8 cellular contexts compared by ENCODE assay signal in the genomic region with DNA sequence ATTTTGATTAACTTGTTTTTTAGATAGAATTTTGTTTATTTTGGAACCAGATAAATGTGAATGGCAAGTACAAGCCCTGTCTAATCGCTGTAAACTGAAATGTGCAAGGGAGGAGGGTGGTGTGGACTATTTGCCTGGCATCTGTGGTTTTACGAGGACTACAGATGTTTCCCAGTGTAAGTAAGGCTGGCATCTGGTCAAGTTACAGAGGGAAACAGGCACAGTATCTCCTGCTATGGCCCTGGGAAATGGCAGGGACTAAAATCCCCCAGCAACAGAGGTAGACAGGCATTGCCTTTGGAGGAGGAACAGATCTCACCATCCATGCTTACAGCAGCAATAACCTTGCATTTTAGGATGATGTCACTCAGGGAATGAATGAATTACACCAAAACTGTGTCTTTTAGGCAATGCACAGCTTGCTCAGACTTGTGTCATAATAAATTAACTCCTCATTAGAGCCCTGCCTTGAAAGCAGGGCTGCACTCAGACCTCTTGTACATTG.
DNase-seq lines count a peak whose midpoint lies in the region; ATAC-seq, FAIRE-seq and TF ChIP-seq lines count a peak whose summit lies in the region.

No MANE protein-coding gene starts in this region.

- no peak for ATAC-seq in HepG2
- no peak for ATAC-seq in upper lobe of left lung (ENCODE audit: low FRiP score in 2 of 2)
- no peak for ATAC-seq in HG03097 (IDR thresholded peaks at IDR 0.05; ENCODE audit: low FRiP score, unreplicated experiment)
- ATAC-seq in HG03196 (IDR thresholded peaks at IDR 0.05; ENCODE audit: unreplicated experiment): no peak

- in situ Hi-C loops in HepG2 (cut with HindIII; ENCODE audit: extremely low pct_ligation_motif_present, low pct_unique_long_range_greater_than_20kb): no loop called here

- H3K9ac ChIP-seq in HepG2 (ENCODE audit: insufficient read depth, low read depth, low read length) (no peak overlapping the region), MM.1S (ENCODE audit: low read length) (no peak overlapping the region)

- BruUV-seq in HepG2 (replicated peaks; lab: Mats Ljungman, UMichigan): no TSS peak

- no peak for FAIRE-seq in HepG2 (lab: Jason Lieb, UNC)

- H3K4me1 ChIP-seq in HepG2 (ENCODE audit: insufficient read depth, low read length) (no peaks in the 10 kb centered on the region), upper lobe of left lung (peaks cover 78 to 91% (median 85%) of the 10 kb centered on the region in 4 donors), MM.1S (ENCODE audit: low read length) (peaks cover 21% of the 10 kb centered on the region)

- H3K4me3 ChIP-seq in HepG2 (replicated peaks in 1 of 3; ENCODE audit: insufficient read depth in 1 of 3, low read depth in 2 of 3, low read length in 3 of 3) (no peak overlapping the region), upper lobe of left lung (no peak overlapping the region), MM.1S (ENCODE audit: low read length) (no peak overlapping the region)

- no peak for TF ChIP-seq CTCF in HepG2 (CRISPR knock-in tag; IDR thresholded peaks at IDR 0.05)
- no peak for TF ChIP-seq CTCF in upper lobe of left lung (IDR thresholded peaks at IDR 0.05)
- no peak for TF ChIP-seq CTCF in MM.1S (IDR thresholded peaks at IDR 0.05; ENCODE audit: low read length)

- intact Hi-C loops in HepG2 (cut with micrococcal nuclease; ENCODE audit: unreplicated experiment): no loop called here

- peaks cover 8% of the 10 kb centered on the region for H3F3A ChIP-seq in MM.1S (ENCODE audit: insufficient read depth, low read length)

- DNase-seq in NOMO-1 treated with dmso at 0.1 percent for 144 hours (lab: John Stamatoyannopoulos, UW; ENCODE audit: unreplicated experiment) (peak; percentile 18), NOMO-1 treated with DMSO at 0.1 percent for 48 hours (lab: John Stamatoyannopoulos, UW; ENCODE audit: unreplicated experiment) (no peak), astrocyte of the hippocampus (ENCODE audit: low read depth, low spot score) (peak; percentile 27), HepG2 (ENCODE audit: low spot score) (no peak), upper lobe of left lung (no peak), MM.1S (no peak)

- TF ChIP-seq EP300 in HepG2 (IDR thresholded peaks at IDR 0.05; ENCODE audit: low read depth in 2 of 2, low read length in 2 of 2) (no peak), HepG2 (CRISPR knock-in tag; IDR thresholded peaks at IDR 0.05; ENCODE audit: borderline replicate concordance) (no peak), upper lobe of left lung (IDR thresholded peaks at IDR 0.05) (no peak)

- no peaks in the 10 kb centered on the region for H4K20me1 ChIP-seq in HepG2 (ENCODE audit: insufficient read depth, low read length)
- no peaks in the 10 kb centered on the region for H4K20me1 ChIP-seq in MM.1S (ENCODE audit: insufficient read depth, low read length)

- TF ChIP-seq POLR2A in HepG2 (IDR thresholded peaks at IDR 0.05; ENCODE audit: insufficient read depth in 1 of 2, low read depth in 2 of 2, low read length in 2 of 2): no peak
- no peak for TF ChIP-seq POLR2A in upper lobe of left lung (IDR thresholded peaks at IDR 0.05)

- H3K4me2 ChIP-seq in HepG2 (ENCODE audit: low read depth, low read length) (no peak overlapping the region), MM.1S (ENCODE audit: low read depth, low read length) (no peak overlapping the region)

- H3K79me2 ChIP-seq in HepG2 (ENCODE audit: insufficient read depth, low read length) (no peaks in the 10 kb centered on the region), MM.1S (ENCODE audit: low read length) (no peaks in the 10 kb centered on the region)

- H3K9me2 ChIP-seq in MM.1S (replicated peaks; ENCODE audit: insufficient read depth, low read length): no peaks in the 10 kb centered on the region

- no peak overlapping the region for H2AFZ ChIP-seq in HepG2 (ENCODE audit: low read length)
- H2AFZ ChIP-seq in MM.1S (ENCODE audit: low read length): no peak overlapping the region

- no peaks in the 10 kb centered on the region for H3K27me3 ChIP-seq in HepG2 (ENCODE audit: control insufficient read depth in 1 of 2, insufficient read depth in 2 of 2, low read length in 2 of 2)
- no peaks in the 10 kb centered on the region for H3K27me3 ChIP-seq in upper lobe of left lung
- no peaks in the 10 kb centered on the region for H3K27me3 ChIP-seq in MM.1S (replicated peaks; ENCODE audit: insufficient read depth, low read length)

- H3K36me3 ChIP-seq in HepG2 (replicated peaks in 1 of 2; ENCODE audit: control insufficient read depth in 1 of 2, insufficient read depth in 2 of 2, low read length in 2 of 2) (peaks cover 4 to 14% of the 10 kb centered on the region in 2 experiments; a peak in 4 of 5 replicates), upper lobe of left lung (peaks cover 0 to 4% (median 0%) of the 10 kb centered on the region in 4 donors), MM.1S (replicated peaks; ENCODE audit: insufficient read depth, low read length) (no peaks in the 10 kb centered on the region)

- H3K9me3 ChIP-seq in HepG2 (ENCODE audit: low read length) (no peaks in the 10 kb centered on the region), upper lobe of left lung (no peaks in the 10 kb centered on the region), MM.1S (replicated peaks; ENCODE audit: insufficient read depth, low read length) (no peaks in the 10 kb centered on the region)

- POLR2A ChIA-PET in HepG2 (lab: Yijun Ruan, JAX): no interaction called here

- no peak overlapping the region for H3K27ac ChIP-seq in HepG2 (ENCODE audit: extremely low read length, insufficient read depth, low read length)
- H3K27ac ChIP-seq in upper lobe of left lung: peak overlapping the region; percentile 79 to 86 (median 84)
- H3K27ac ChIP-seq in MM.1S (ENCODE audit: low read length): no peak overlapping the region

- CTCF ChIA-PET in HepG2 (lab: Yijun Ruan, JAX; ENCODE audit: low intra/inter-chr PET ratio, low total read pairs): no interaction called here

- no peak for TF ChIP-seq RAD21 in HepG2 (CRISPR knock-in tag; IDR thresholded peaks at IDR 0.05)

- 94% methylated on average over 2 of the region's 2 CpGs for WGBS in HepG2 (ENCODE audit: low lambda C conversion rate)
- WGBS in upper lobe of left lung, 2 donors: 18 to 21% methylated on average over 2 of the region's 2 CpGs

TF ChIP-seq in HepG2, 621 proteins besides CTCF, POLR2A, EP300 and RAD21:
- TF ChIP-seq ATF7 (IDR thresholded peaks at IDR 0.05) (0 out of 2 replicates have a peak, but pooled peaks have one; percentile 14), ATF7 (CRISPR knock-in tag; IDR thresholded peaks at IDR 0.05) (no peak), PHF5A (CRISPR knock-in tag; IDR thresholded peaks at IDR 0.05; ENCODE audit: low read depth, unreplicated experiment) (no peak)
TF ChIP-seq in HepG2: peak in this region for 1.

Comparison
In these comparisons a context has a peak if more than half of its experiments do, and no peak if none do; other contexts are left out.
1. DNase-seq: peak in NOMO-1 treated with dmso at 0.1 percent for 144 hours (single experiment) and astrocyte of the hippocampus (single experiment); none in NOMO-1 treated with DMSO at 0.1 percent for 48 hours (single experiment), HepG2 (single experiment), upper lobe of left lung (0 of 2) and MM.1S (single experiment).
2. H3K27ac ChIP-seq: peak in upper lobe of left lung (4 of 4); none in HepG2 (single experiment) and MM.1S (single experiment).